Comparison of ENCODE assay signal across 9 cellular contexts in genomic region chr9:95023217-95024003, GRCh38.
A peak's percentile ranks its signal among the peaks of the same experiment; 100 is the strongest.
DNase-seq lines count a peak whose midpoint lies in the region; ATAC-seq and TF ChIP-seq lines count a peak whose summit lies in the region.
"Had no signal": no experiment of that assay in that cellular context is flagged by ENCODE, and none has a peak within 500 bp of the region (broad histone marks: within the 10 kb centered on the region; RNA-seq: fewer than 3 reads in every experiment).

No MANE protein-coding gene starts in this region.

- H3K36me3 ChIP-seq in gastrocnemius medialis = no peaks in the 10 kb centered on the region

- H3K4me3 ChIP-seq in gastrocnemius medialis (peak overlapping the region in 2 of 4 donors; percentile 5 to 10), lower leg skin (ENCODE audit: low read depth, poor library complexity, severe bottlenecking) (no peak overlapping the region)
- H3K4me3 ChIP-seq: SJCRH30 had no signal

- H3K9me3 ChIP-seq in gastrocnemius medialis = no peaks in the 10 kb centered on the region
- H3K9me3 ChIP-seq: SJCRH30 had no signal

- H3K4me1 ChIP-seq in gastrocnemius medialis = peaks cover 95% of the 10 kb centered on the region in 2 donors

- TF ChIP-seq CTCF in gastrocnemius medialis (IDR thresholded peaks at IDR 0.05 in 4 of 5, conservative IDR thresholded peaks at IDR 0.05 in 1 of 5) (no peak), lower leg skin (IDR thresholded peaks at IDR 0.05) (no peak)

- peak; percentile 82 for DNase-seq in DMS79 treated with DMSO at 0.1 percent for 48 hours (lab: John Stamatoyannopoulos, UW)
- peak; percentile 52 for DNase-seq in T1000 (lab: John Stamatoyannopoulos, UW)
- peak; percentile 55 for DNase-seq in Right ventricle myocardium superior
- DNase-seq in gastrocnemius medialis = peak in 1 of 2 donors; percentile 49
- no peak for DNase-seq in lower leg skin (ENCODE audit: low spot score in 2 of 2)
- DNase-seq in Ammon's horn (ENCODE audit: low spot score) = no peak
- no peak for DNase-seq in NAMALWA (ENCODE audit: low spot score)
- DNase-seq: SJCRH30 had no signal

- intact Hi-C loops in Right ventricle myocardium superior (cut with DNase I) (no loop called here), gastrocnemius medialis (cut with DNase I; ENCODE audit: low total_unique reads) (loop anchor here (5.0 kb wide), 1 partner anchor 241 kb away; no protein-coding TSS in a partner anchor), lower leg skin (cut with DNase I; ENCODE audit: low total_unique reads) (no loop called here)

- in situ Hi-C loops in gastrocnemius medialis (cut with MboI; ENCODE audit: low sequenced_read_pairs in 4 of 4) = no loop called here

- 49 to 52% methylated on average over 9 of the region's 9 CpGs for WGBS in lower leg skin, 2 donors

- H3K27me3 ChIP-seq in gastrocnemius medialis = no peaks in the 10 kb centered on the region
- H3K27me3 ChIP-seq: SJCRH30 had no signal

- peak overlapping the region; percentile 95 to 98 (median 97) for H3K27ac ChIP-seq in gastrocnemius medialis
- H3K27ac ChIP-seq: SJCRH30 had no signal

- peak; percentile 64 for ATAC-seq in Right ventricle myocardium superior (ENCODE audit: poor library complexity)
- ATAC-seq in gastrocnemius medialis = peak in 1 of 2 donors; percentile 2
- no peak for ATAC-seq in HG03469 (IDR thresholded peaks at IDR 0.05; ENCODE audit: unreplicated experiment)

- no peak for TF ChIP-seq POLR2A in gastrocnemius medialis (IDR thresholded peaks at IDR 0.05)
- no peak for TF ChIP-seq POLR2A in lower leg skin (IDR thresholded peaks at IDR 0.05)

Comparison
In these comparisons a context has a peak if more than half of its experiments do, and no peak if none do; other contexts are left out.
1. DNase-seq: peak in DMS79 treated with DMSO at 0.1 percent for 48 hours (single experiment), T1000 (single experiment) and Right ventricle myocardium superior (single experiment); none in lower leg skin (0 of 2), Ammon's horn (single experiment) and NAMALWA (single experiment).